20 cellular contexts compared by ENCODE assay signal in the genomic region with DNA sequence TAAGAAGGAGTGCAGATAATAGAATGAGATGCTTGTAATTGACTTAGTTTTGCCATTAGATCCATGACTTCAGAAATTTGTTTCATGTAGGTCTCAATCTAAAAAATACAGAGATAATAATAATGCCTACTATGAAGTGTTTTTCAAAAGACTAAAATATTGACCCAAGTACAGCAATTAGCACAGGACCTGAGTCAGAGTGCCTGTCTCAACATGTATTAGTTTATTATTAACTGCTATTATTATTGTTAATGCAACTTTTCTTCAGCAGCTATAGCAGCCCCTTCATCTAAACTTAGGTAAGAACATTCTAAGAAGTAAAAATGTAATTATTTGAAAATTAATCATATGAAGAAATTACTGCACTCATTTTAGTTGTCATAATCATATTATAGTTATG.
A peak's percentile ranks its signal among the peaks of the same experiment; 100 is the strongest.
DNase-seq lines count a peak whose midpoint lies in the region; ATAC-seq, FAIRE-seq and TF ChIP-seq lines count a peak whose summit lies in the region.
"Had no signal": no experiment of that assay in that cellular context is flagged by ENCODE, and none has a peak within 500 bp of the region (broad histone marks: within the 10 kb centered on the region; RNA-seq: fewer than 3 reads in every experiment).

No MANE protein-coding gene starts in this region.

- no peak for TF ChIP-seq CTCF in OCI-LY7 (conservative IDR thresholded peaks at IDR 0.05; ENCODE audit: low read length)
- TF ChIP-seq CTCF in bronchial epithelial cell (IDR thresholded peaks at IDR 0.05; ENCODE audit: insufficient read depth, low read length, severe bottlenecking), result no peak
- no peak for TF ChIP-seq CTCF in foreskin keratinocyte (conservative IDR thresholded peaks at IDR 0.05)
- no peak for TF ChIP-seq CTCF in ascending aorta (IDR thresholded peaks at IDR 0.05)

- BruUV-seq in OCI-LY7 (replicated peaks; lab: Mats Ljungman, UMichigan), result no TSS peak

- H3K4me3 ChIP-seq in OCI-LY7 (ENCODE audit: low read depth, low read length, poor library complexity, severe bottlenecking), result no peak overlapping the region
- no peak overlapping the region for H3K4me3 ChIP-seq in bronchial epithelial cell (ENCODE audit: low read depth, low read length)
- H3K4me3 ChIP-seq in ascending aorta, result no peak overlapping the region
- H3K4me3 ChIP-seq: A549; BLaER1 treated with 17β-estradiol and CSF1 and Interleukin-3, amounts not matched to agents 10 nM and 100 nM had no signal

- no peaks in the 10 kb centered on the region for H3K9me2 ChIP-seq in OCI-LY7 (ENCODE audit: insufficient read depth, low read length)

- POLR2A ChIA-PET in OCI-LY7 (lab: Charles Lee), result interaction anchor here (1.0 to 2.1 kb wide), 2 partner anchors 10 kb away, joined by 4 to 10 read pairs; no protein-coding TSS in a partner anchor

- no peak for FAIRE-seq in bronchial epithelial cell (lab: Jason Lieb, UNC)
- FAIRE-seq: A549, D721Med, GM12891 had no signal

- H4K20me1 ChIP-seq in OCI-LY7 (ENCODE audit: insufficient read depth, low read length), result no peaks in the 10 kb centered on the region
- H4K20me1 ChIP-seq: BLaER1 treated with 17β-estradiol and CSF1 and Interleukin-3, amounts not matched to agents 10 nM and 100 nM had no signal

- 0 out of 2 replicates have a peak overlapping the region, but pooled peaks have one; percentile 48 for H2AFZ ChIP-seq in OCI-LY7 (ENCODE audit: low read length)

- H3K79me2 ChIP-seq in OCI-LY7 (ENCODE audit: insufficient read depth, low read depth, low read length), result no peaks in the 10 kb centered on the region

- no peaks in the 10 kb centered on the region for H3K4me1 ChIP-seq in OCI-LY7 (ENCODE audit: insufficient read depth, low read length, poor library complexity, severe bottlenecking)
- H3K4me1 ChIP-seq in foreskin keratinocyte, result peaks cover 6% of the 10 kb centered on the region
- H3K4me1 ChIP-seq in ascending aorta, result no peaks in the 10 kb centered on the region
- H3K4me1 ChIP-seq: Caco-2 had no signal

- DNase-seq in NCI-H1105 treated with DMSO at 0.1 percent for 48 hours (lab: John Stamatoyannopoulos, UW), result peak; percentile 15
- DNase-seq in NCI-H1105 (lab: John Stamatoyannopoulos, UW), result no peak
- DNase-seq in OCI-LY7 (ENCODE audit: low spot score), result no peak
- peak; percentile 63 for DNase-seq in bronchial epithelial cell (ENCODE audit: low read depth)
- no peak for DNase-seq in foreskin keratinocyte
- DNase-seq in GM19238 (ENCODE audit: insufficient read length, low spot score), result no peak
- no peak for DNase-seq in ascending aorta (ENCODE audit: low spot score in 2 of 2)
- DNase-seq in NCI-H1694 (lab: John Stamatoyannopoulos, UW), result no peak
- DNase-seq: AML-193; Caco-2; Calu3; CD4-positive, alpha-beta T cell; CD8-positive, alpha-beta T cell; DMS79 treated with DMSO at 0.1 percent for 48 hours had no signal

- intact Hi-C loops in OCI-LY7 (cut with micrococcal nuclease; ENCODE audit: unreplicated experiment) (no loop called here), ascending aorta (cut with DNase I) (no loop called here)

- ATAC-seq in foreskin keratinocyte, result peak; percentile 32
- ATAC-seq: A549; CD8-positive, alpha-beta T cell had no signal

- H3K27ac ChIP-seq in OCI-LY7 (ENCODE audit: low read depth, low read length, poor library complexity, severe bottlenecking) (no peak overlapping the region), foreskin keratinocyte (no peak overlapping the region), ascending aorta (no peak overlapping the region)
- H3K27ac ChIP-seq: 22Rv1; A549; BLaER1 treated with 17β-estradiol and CSF1 and Interleukin-3, amounts not matched to agents 10 nM and 100 nM; C4-2B had no signal

- H3K4me2 ChIP-seq in OCI-LY7 (ENCODE audit: low read length), result no peak overlapping the region
- H3K4me2 ChIP-seq: A549; BLaER1 treated with 17β-estradiol and CSF1 and Interleukin-3, amounts not matched to agents 10 nM and 100 nM had no signal

- CTCF ChIA-PET in OCI-LY7 (lab: Charles Lee; ENCODE audit: unreplicated experiment), result no interaction called here

- H3K9me3 ChIP-seq in OCI-LY7 (ENCODE audit: low read length) (peaks cover 13% of the 10 kb centered on the region; the same call in 1 of the 2 replicates), ascending aorta (no peaks in the 10 kb centered on the region)
- H3K9me3 ChIP-seq: A549, Caco-2 had no signal

- H3K27me3 ChIP-seq in bronchial epithelial cell (ENCODE audit: control insufficient read depth, insufficient read depth, low read length) (no peaks in the 10 kb centered on the region), foreskin keratinocyte (no peaks in the 10 kb centered on the region), ascending aorta (no peaks in the 10 kb centered on the region)
- H3K27me3 ChIP-seq: BLaER1 treated with 17β-estradiol and CSF1 and Interleukin-3, amounts not matched to agents 10 nM and 100 nM had no signal

- H3K36me3 ChIP-seq in OCI-LY7 (ENCODE audit: insufficient read depth, low read length), result no peaks in the 10 kb centered on the region; the same call in 1 of the 2 replicates
- H3K36me3 ChIP-seq in bronchial epithelial cell (ENCODE audit: control insufficient read depth, insufficient read depth, low read length), result no peaks in the 10 kb centered on the region
- no peaks in the 10 kb centered on the region for H3K36me3 ChIP-seq in ascending aorta

Comparison
In these comparisons a context has a peak if more than half of its experiments do, and no peak if none do; other contexts are left out.
1. DNase-seq: peak in NCI-H1105 treated with DMSO at 0.1 percent for 48 hours (single experiment) and bronchial epithelial cell (single experiment); none in NCI-H1105 (single experiment), OCI-LY7 (single experiment), foreskin keratinocyte (0 of 2), GM19238 (single experiment), ascending aorta (0 of 2) and NCI-H1694 (single experiment).